In genomic region chr1:145008388-145008787, GRCh38 we compare ENCODE assay signal across 8 cellular contexts.
DNase-seq lines count a peak whose midpoint lies in the region; ATAC-seq lines count a peak whose summit lies in the region.
"Not testable (repeated sequence)": the region's sequence is repeated elsewhere in the genome, so short reads cannot be mapped to it uniquely, and the experiment has no call there.

No MANE protein-coding gene starts in this region.

- H3K27me3 Mint-ChIP-seq in activated T-helper 17 cell treated with anti-CD3 and anti-CD28 coated beads, Interleukin-2, amount 50 U/mL, for 72 hours; stimulated activated naive B cell treated with anti-CD40 and anti-IgM and Interleukin-4, amounts not matched to agents 10 μg/mL and 1 μg/mL and 100 μg/mL, for 72 hours: not testable (repeated sequence)

- not testable (repeated sequence) for H3K9me3 Mint-ChIP-seq in activated T-helper 17 cell treated with anti-CD3 and anti-CD28 coated beads, Interleukin-2, amount 50 U/mL, for 72 hours; stimulated activated naive B cell treated with anti-CD40 and anti-IgM and Interleukin-4, amounts not matched to agents 10 μg/mL and 1 μg/mL and 100 μg/mL, for 72 hours

- ATAC-seq in GM18511 (IDR thresholded peaks at IDR 0.05; ENCODE audit: unreplicated experiment) (peak; percentile 68), GM19395 (IDR thresholded peaks at IDR 0.05; ENCODE audit: unreplicated experiment) (peak; percentile 57), GM21619 (IDR thresholded peaks at IDR 0.05; ENCODE audit: unreplicated experiment) (peak; percentile 46), HG02938 (IDR thresholded peaks at IDR 0.05; ENCODE audit: unreplicated experiment) (peak; percentile 53), HG03280 (IDR thresholded peaks at IDR 0.05; ENCODE audit: unreplicated experiment) (peak; percentile 48), left lobe of liver (peak; percentile 45)
- peak; percentile 44 for ATAC-seq in activated T-helper 17 cell treated with anti-CD3 and anti-CD28 coated beads, Interleukin-2, amount 50 U/mL, for 72 hours (replicated peaks)
- ATAC-seq in stimulated activated naive B cell treated with anti-CD40 and anti-IgM and Interleukin-4, amounts not matched to agents 10 μg/mL and 1 μg/mL and 100 μg/mL, for 72 hours (replicated peaks): peak; percentile 92 to 93

- H3K4me1 Mint-ChIP-seq in activated T-helper 17 cell treated with anti-CD3 and anti-CD28 coated beads, Interleukin-2, amount 50 U/mL, for 72 hours; stimulated activated naive B cell treated with anti-CD40 and anti-IgM and Interleukin-4, amounts not matched to agents 10 μg/mL and 1 μg/mL and 100 μg/mL, for 72 hours: not testable (repeated sequence)

- not testable (repeated sequence) for H3K27ac Mint-ChIP-seq in activated T-helper 17 cell treated with anti-CD3 and anti-CD28 coated beads, Interleukin-2, amount 50 U/mL, for 72 hours; stimulated activated naive B cell treated with anti-CD40 and anti-IgM and Interleukin-4, amounts not matched to agents 10 μg/mL and 1 μg/mL and 100 μg/mL, for 72 hours

- not testable (repeated sequence) for DNase-seq in left lobe of liver (ENCODE audit: low spot score); stimulated activated naive B cell treated with anti-CD40 and anti-IgM and Interleukin-4, amounts not matched to agents 10 μg/mL and 1 μg/mL and 100 μg/mL, for 72 hours

- H3K4me3 Mint-ChIP-seq in activated T-helper 17 cell treated with anti-CD3 and anti-CD28 coated beads, Interleukin-2, amount 50 U/mL, for 72 hours; stimulated activated naive B cell treated with anti-CD40 and anti-IgM and Interleukin-4, amounts not matched to agents 10 μg/mL and 1 μg/mL and 100 μg/mL, for 72 hours: not testable (repeated sequence)

- not testable (repeated sequence) for H3K36me3 Mint-ChIP-seq in activated T-helper 17 cell treated with anti-CD3 and anti-CD28 coated beads, Interleukin-2, amount 50 U/mL, for 72 hours (ENCODE audit: low read depth); stimulated activated naive B cell treated with anti-CD40 and anti-IgM and Interleukin-4, amounts not matched to agents 10 μg/mL and 1 μg/mL and 100 μg/mL, for 72 hours
